19 cellular contexts compared by ENCODE assay signal in the genomic region with DNA sequence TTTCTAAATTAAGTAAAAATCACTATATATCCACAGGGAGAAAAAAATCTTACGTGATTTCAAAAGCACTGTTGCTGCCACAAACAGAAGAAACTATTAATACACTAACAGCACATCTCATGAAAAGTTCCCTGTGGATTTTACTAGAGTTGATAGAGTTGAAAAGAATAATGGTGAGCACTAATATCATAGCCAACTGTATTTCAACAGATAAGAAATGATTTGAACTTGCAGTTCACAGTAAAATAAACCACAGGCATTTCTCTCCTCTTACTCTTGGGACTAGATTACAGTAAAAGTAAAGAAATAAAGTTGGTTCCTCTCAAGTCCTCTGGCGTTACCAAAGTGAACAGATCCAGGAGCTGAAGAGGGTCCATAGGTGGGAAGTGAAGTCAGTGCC. TPM values are rescaled to one million over a fixed set of nuclear protein-coding genes. Genes with fewer than 3 reads are reported as not detected.
DNase-seq lines count a peak whose midpoint lies in the region; ATAC-seq, FAIRE-seq and TF ChIP-seq lines count a peak whose summit lies in the region.
"Had no signal": no experiment of that assay in that cellular context is flagged by ENCODE, and none has a peak within 500 bp of the region (broad histone marks: within the 10 kb centered on the region; RNA-seq: fewer than 3 reads in every experiment).

No MANE protein-coding gene starts in this region.

- FAIRE-seq in frontal cortex (lab: Jason Lieb, UNC), result no peak

- peak overlapping the region; percentile 68 for H3K4me3 Mint-ChIP-seq in natural killer cell
- H3K4me3 Mint-ChIP-seq in natural killer cell treated with Interleukin-12 subunit alpha and Interleukin-12 subunit beta and Interleukin-15 and Interleukin-18, amount 100 ng/mL, for 72 hours, result no peak overlapping the region
- no peak overlapping the region for H3K4me3 Mint-ChIP-seq in endodermal cell

- H3K27me3 ChIP-seq in endodermal cell (ENCODE audit: control insufficient read depth, insufficient read depth, low read length, poor library complexity, severe bottlenecking), result no peaks in the 10 kb centered on the region
- no peaks in the 10 kb centered on the region for H3K27me3 ChIP-seq in upper lobe of right lung
- H3K27me3 ChIP-seq: SJCRH30 had no signal

- WGBS in endodermal cell (ENCODE audit: insufficient coverage in 1 of 2, insufficient read length in 1 of 2), 2 experiments, result 100% methylated on average over 2 of the region's 2 CpGs; no CpG with 5 or more reads in 1 of the 2 experiments

- H3K9me3 ChIP-seq in SK-N-MC (ENCODE audit: low read depth, low read length) (no peaks in the 10 kb centered on the region; the same call in 1 of the 2 replicates), endodermal cell (ENCODE audit: control insufficient read depth, low read length) (peaks cover 7% of the 10 kb centered on the region), upper lobe of right lung (no peaks in the 10 kb centered on the region)
- H3K9me3 ChIP-seq: Caco-2, SJCRH30 had no signal

- H3K4me1 Mint-ChIP-seq in natural killer cell (peaks cover 52 to 54% of the 10 kb centered on the region in 2 donors), endodermal cell (peaks cover 18% of the 10 kb centered on the region)
- peaks cover 37 to 43% of the 10 kb centered on the region in 2 donors for H3K4me1 Mint-ChIP-seq in natural killer cell treated with Interleukin-12 subunit alpha and Interleukin-12 subunit beta and Interleukin-15 and Interleukin-18, amount 100 ng/mL, for 72 hours (ENCODE audit: low read depth in 2 of 2)

- H3K9ac ChIP-seq in SK-N-MC (ENCODE audit: insufficient read length) (peak overlapping the region; percentile 37), endodermal cell (ENCODE audit: extremely low read depth, low read length, poor library complexity, severe bottlenecking) (no peak overlapping the region)

- no peaks in the 10 kb centered on the region for H3K27me3 Mint-ChIP-seq in natural killer cell (ENCODE audit: low read depth in 2 of 2)
- no peaks in the 10 kb centered on the region for H3K27me3 Mint-ChIP-seq in natural killer cell treated with Interleukin-12 subunit alpha and Interleukin-12 subunit beta and Interleukin-15 and Interleukin-18, amount 100 ng/mL, for 72 hours
- no peaks in the 10 kb centered on the region for H3K27me3 Mint-ChIP-seq in endodermal cell (ENCODE audit: insufficient read depth)

- H3K36me3 ChIP-seq in SK-N-MC (ENCODE audit: insufficient read depth, low read length) (no peaks in the 10 kb centered on the region), endodermal cell (ENCODE audit: control insufficient read depth, insufficient read depth, low read length) (peaks cover 6% of the 10 kb centered on the region), upper lobe of right lung (no peaks in the 10 kb centered on the region)

- H3K4me3 ChIP-seq in SK-N-MC (peak overlapping the region; percentile 61), endodermal cell (ENCODE audit: low read length) (no peak overlapping the region), upper lobe of right lung (no peak overlapping the region)
- H3K4me3 ChIP-seq: PC-9, SJCRH30 had no signal

- ATAC-seq in natural killer cell, result no peak
- no peak for ATAC-seq in natural killer cell treated with Interleukin-12 subunit alpha and Interleukin-12 subunit beta and Interleukin-15 and Interleukin-18, amount 100 ng/mL, for 72 hours
- no peak for ATAC-seq in upper lobe of right lung
- no peak for ATAC-seq in HG02973 (IDR thresholded peaks at IDR 0.05; ENCODE audit: unreplicated experiment)

- intact Hi-C loops in natural killer cell (cut with micrococcal nuclease) (loop anchor here (2.0 kb wide), 1 partner anchor 13 kb away; no protein-coding TSS in a partner anchor), upper lobe of right lung (cut with DNase I) (no loop called here)

- H3K27ac ChIP-seq in SK-N-MC, result peak overlapping the region; percentile 75; the same call in 1 of the 2 replicates
- H3K27ac ChIP-seq in endodermal cell (ENCODE audit: low read depth, low read length), result no peak overlapping the region
- peak overlapping the region; percentile 24 for H3K27ac ChIP-seq in upper lobe of right lung
- H3K27ac ChIP-seq: C4-2B, PC-9, SJCRH30 had no signal

- TF ChIP-seq CTCF in natural killer cell (IDR thresholded peaks at IDR 0.05) (no peak), endodermal cell (conservative IDR thresholded peaks at IDR 0.05) (no peak), upper lobe of right lung (IDR thresholded peaks at IDR 0.05) (no peak)

- H3K27ac Mint-ChIP-seq in natural killer cell, result peak overlapping the region; percentile 82 to 91
- peak overlapping the region in 1 of 2 donors; percentile 58 for H3K27ac Mint-ChIP-seq in natural killer cell treated with Interleukin-12 subunit alpha and Interleukin-12 subunit beta and Interleukin-15 and Interleukin-18, amount 100 ng/mL, for 72 hours
- peak overlapping the region; percentile 10 for H3K27ac Mint-ChIP-seq in endodermal cell

- H3K36me3 Mint-ChIP-seq in natural killer cell (peaks cover 6% of the 10 kb centered on the region), endodermal cell (ENCODE audit: low read depth) (peaks cover 11% of the 10 kb centered on the region)
- peaks cover 7% of the 10 kb centered on the region for H3K36me3 Mint-ChIP-seq in natural killer cell treated with Interleukin-12 subunit alpha and Interleukin-12 subunit beta and Interleukin-15 and Interleukin-18, amount 100 ng/mL, for 72 hours

- H3K9me3 Mint-ChIP-seq in natural killer cell, result peaks cover 2 to 3% of the 10 kb centered on the region in 2 donors
- peaks cover 3% of the 10 kb centered on the region for H3K9me3 Mint-ChIP-seq in natural killer cell treated with Interleukin-12 subunit alpha and Interleukin-12 subunit beta and Interleukin-15 and Interleukin-18, amount 100 ng/mL, for 72 hours
- peaks cover 7% of the 10 kb centered on the region for H3K9me3 Mint-ChIP-seq in endodermal cell

- H3K4me1 ChIP-seq in endodermal cell (ENCODE audit: control insufficient read depth, insufficient read depth, low read length) (no peaks in the 10 kb centered on the region), upper lobe of right lung (peaks cover 4% of the 10 kb centered on the region)
- H3K4me1 ChIP-seq: Caco-2, SJCRH30 had no signal

- DNase-seq in natural killer cell (no peak), SK-N-MC (ENCODE audit: low read depth, low spot score) (peak; percentile 51), endodermal cell (no peak), upper lobe of right lung (no peak), frontal cortex (ENCODE audit: low spot score in 2 of 2) (no peak), AG08396 (ENCODE audit: low spot score) (no peak)
- no peak for DNase-seq in natural killer cell treated with Interleukin-12 subunit alpha and Interleukin-12 subunit beta and Interleukin-15 and Interleukin-18, amount 100 ng/mL, for 72 hours (ENCODE audit: low spot score)
- DNase-seq: Caco-2, DMS153, H7, NCI-H1048, NCI-H1436 treated with DMSO at 0.1 percent for 48 hours, NCI-H2029 treated with DMSO at 0.1 percent for 48 hours, NCI-H510A, NCI-H82, PC-9, SJCRH30 had no signal

RNA-seq across cellular contexts. Expression of a gene that starts 27.9 kb away (rescaled TPM):
- total RNA-seq in natural killer cell (100 to 1,000 TPM; 140 to 150 (median 140) TPM), endodermal cell (10 to 100 TPM; 45.7 to 54.9 TPM), upper lobe of right lung (51.7 TPM), frontal cortex (418 TPM)
- total RNA-seq in natural killer cell treated with Interleukin-12 subunit alpha and Interleukin-12 subunit beta and Interleukin-15 and Interleukin-18, amount 100 ng/mL, for 72 hours, result 10 to 100 TPM; 41.1 to 49.6 TPM
- 40.6 TPM for polyA plus RNA-seq in endodermal cell (2013, experiment 1 of 2)
- polyA plus RNA-seq in endodermal cell (2013, experiment 2 of 2), result 38.7 TPM
